ENCODE assay signal across 16 cellular contexts in the genomic region with DNA sequence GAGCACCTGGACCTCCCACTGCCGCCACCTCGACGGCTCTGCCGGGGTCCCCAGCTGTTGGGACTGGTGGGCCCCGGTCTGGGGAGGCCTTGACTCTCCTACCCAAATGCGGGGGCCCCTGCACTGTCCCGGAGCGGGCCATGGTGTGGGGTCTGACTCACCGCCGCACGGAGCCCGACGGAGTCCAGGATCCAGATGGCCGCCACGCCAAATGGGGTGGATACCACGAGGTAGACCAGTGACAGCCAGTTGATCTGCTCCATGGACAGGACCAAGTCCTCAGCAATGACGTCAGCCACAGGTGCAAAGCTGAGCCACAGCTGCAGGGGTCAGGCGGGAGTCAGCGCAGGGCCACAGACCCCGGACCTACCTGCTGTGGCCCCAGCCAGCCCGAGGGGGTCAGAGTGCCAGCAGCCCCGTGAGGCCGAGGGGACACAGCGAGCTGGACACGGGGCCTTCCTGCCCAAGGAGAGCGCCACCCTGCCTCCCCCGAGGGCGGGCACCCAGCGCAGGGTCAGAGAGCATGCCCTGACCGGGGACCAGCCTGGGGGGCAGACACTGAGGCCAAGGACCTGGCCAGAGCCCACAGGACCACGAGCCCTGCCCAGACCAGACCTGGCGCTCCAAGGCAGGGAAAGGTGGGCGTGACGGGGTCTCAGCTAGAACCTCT. TPM values are rescaled to one million over a fixed set of nuclear protein-coding genes. Genes with fewer than 3 reads are reported as not detected.
DNase-seq lines count a peak whose midpoint lies in the region; ATAC-seq, FAIRE-seq and TF ChIP-seq lines count a peak whose summit lies in the region.
"Had no signal": no experiment of that assay in that cellular context is flagged by ENCODE, and none has a peak within 500 bp of the region (broad histone marks: within the 10 kb centered on the region; RNA-seq: fewer than 3 reads in every experiment).

No MANE protein-coding gene starts in this region.

- no peak for FAIRE-seq in pancreas (lab: Jason Lieb, UNC)
- FAIRE-seq: keratinocyte had no signal

- 84% methylated on average over 6 of the region's 34 CpGs; no CpG with 5 or more reads in 1 of the 2 donors for WGBS in gastroesophageal sphincter (ENCODE audit: low coverage in 1 of 2), 2 donors
- 92 to 94% methylated on average over 33 to 34 of the region's 34 CpGs for WGBS in pancreas, 2 donors

- H3K36me3 ChIP-seq in NT2/D1 (ENCODE audit: insufficient read depth, insufficient read length, low read length) (no peaks in the 10 kb centered on the region), gastroesophageal sphincter (no peaks in the 10 kb centered on the region), pancreas (no peaks in the 10 kb centered on the region)
- H3K36me3 ChIP-seq: WERI-Rb-1 had no signal

- H3K9me3 ChIP-seq in NT2/D1 (ENCODE audit: insufficient read depth, low read length) (no peaks in the 10 kb centered on the region), gastroesophageal sphincter (no peaks in the 10 kb centered on the region), pancreas (no peaks in the 10 kb centered on the region)

- TF ChIP-seq EP300 in gastroesophageal sphincter (IDR thresholded peaks at IDR 0.05), result no peak

- ATAC-seq in gastroesophageal sphincter, result no peak
- ATAC-seq in pancreas, result no peak
- ATAC-seq: naive thymus-derived CD8-positive, alpha-beta T cell; stimulated activated naive CD8-positive, alpha-beta T cell treated with anti-CD3 and anti-CD28 coated beads, Interleukin-15, Interleukin-2, amounts not matched to agents 100 U/mL and 50 U/mL, for 24 hours had no signal

- H3K27me3 ChIP-seq in NT2/D1 (ENCODE audit: insufficient read depth, insufficient read length), result no peaks in the 10 kb centered on the region
- peaks cover 59% of the 10 kb centered on the region for H3K27me3 ChIP-seq in gastroesophageal sphincter
- no peaks in the 10 kb centered on the region for H3K27me3 ChIP-seq in pancreas

- H3K4me1 ChIP-seq in NT2/D1 (ENCODE audit: insufficient read depth, insufficient read length) (peaks cover 47% of the 10 kb centered on the region), gastroesophageal sphincter (peaks cover 0 to 58% (median 29%) of the 10 kb centered on the region in 3 donors), pancreas (peaks cover 0 to 10% (median 0%) of the 10 kb centered on the region in 3 donors)

- H3K4me3 ChIP-seq in NT2/D1 (ENCODE audit: insufficient read length, low read depth) (no peak overlapping the region), gastroesophageal sphincter (no peak overlapping the region), pancreas (no peak overlapping the region)
- H3K4me3 ChIP-seq: GM23338 had no signal

- TF ChIP-seq CTCF in 22Rv1 (IDR thresholded peaks at IDR 0.05), result no peak
- TF ChIP-seq CTCF in gastroesophageal sphincter (IDR thresholded peaks at IDR 0.05), result no peak
- TF ChIP-seq CTCF in pancreas (IDR thresholded peaks at IDR 0.05), result no peak

- TF ChIP-seq POLR2A in gastroesophageal sphincter (IDR thresholded peaks at IDR 0.05), result no peak

- H3K27ac ChIP-seq in 22Rv1 (peak overlapping the region; percentile 44), gastroesophageal sphincter (peak overlapping the region in 3 of 4 donors; percentile 80 to 84 (median 81)), pancreas (peak overlapping the region; percentile 36 to 82 (median 60))
- H3K27ac ChIP-seq: KMS-11, WERI-Rb-1 had no signal

- H3K9ac ChIP-seq in NT2/D1 (ENCODE audit: insufficient read length, low read depth), result peak overlapping the region; percentile 12
- H3K9ac ChIP-seq: KMS-11 had no signal

- intact Hi-C loops in pancreas (cut with DNase I), result no loop called here

- DNase-seq in NT2/D1 (ENCODE audit: low read depth, low spot score) (no peak), pancreas (peak in 2 of 6 donors; percentile 40 to 57), retina (no peak), 8988T (no peak), hippocampal formation (lab: John Stamatoyannopoulos, UW) (no peak), DMS53 treated with DMSO at 0.1 percent for 48 hours (lab: John Stamatoyannopoulos, UW; ENCODE audit: unreplicated experiment) (no peak)
- DNase-seq: NCI-H1417; NCI-H345; stimulated activated naive CD8-positive, alpha-beta T cell treated with anti-CD3 and anti-CD28 coated beads, Interleukin-15, Interleukin-2, amounts not matched to agents 100 U/mL and 50 U/mL, for 24 hours had no signal

RNA-seq across cellular contexts. Expression of gene SLC49A3, which starts 2.4 kb away (rescaled TPM):
- total RNA-seq in gastroesophageal sphincter (1 to 10 TPM; 5.2 to 8.7 (median 7.8) TPM), pancreas (1 to 10 TPM; 3.3 to 9.0 (median 5.5) TPM)
- polyA plus RNA-seq in pancreas, result 10 to 100 TPM; 14.3 to 20.8 TPM

RNA-seq across cellular contexts. Expression of gene MYL5, which starts 12.2 kb away (rescaled TPM):
- total RNA-seq in gastroesophageal sphincter, result 10 to 100 TPM in 1 of 4 donors, 1 to 10 TPM in 3; 1.5 to 12.6 (median 3.8) TPM
- 1 to 10 TPM; 4.0 to 9.0 (median 5.2) TPM for total RNA-seq in pancreas
- 10 to 100 TPM; 19.4 to 29.3 TPM for polyA plus RNA-seq in pancreas

RNA-seq across cellular contexts. Expression of gene ATP5ME, which starts 12.4 kb away (rescaled TPM):
- total RNA-seq in gastroesophageal sphincter (100 to 1,000 TPM in 3 of 4 donors, 10 to 100 TPM in 1; 56.9 to 116 (median 106) TPM), pancreas (100 to 1,000 TPM in 5 of 6 donors, 10 to 100 TPM in 1; 88.4 to 131 (median 111) TPM)
- 100 to 1,000 TPM; 310 to 318 TPM for polyA plus RNA-seq in pancreas

RNA-seq across cellular contexts. Expression of gene PCGF3, which starts 19.1 kb away (rescaled TPM):
- 10 to 100 TPM; 24.4 to 46.5 (median 40.7) TPM for total RNA-seq in gastroesophageal sphincter
- 10 to 100 TPM; 12.3 to 34.3 (median 14.3) TPM for total RNA-seq in pancreas
- polyA plus RNA-seq in pancreas, result 10 to 100 TPM; 43.3 to 66.8 TPM
